Comparison of ENCODE assay signal across 27 cellular contexts in the genomic region with DNA sequence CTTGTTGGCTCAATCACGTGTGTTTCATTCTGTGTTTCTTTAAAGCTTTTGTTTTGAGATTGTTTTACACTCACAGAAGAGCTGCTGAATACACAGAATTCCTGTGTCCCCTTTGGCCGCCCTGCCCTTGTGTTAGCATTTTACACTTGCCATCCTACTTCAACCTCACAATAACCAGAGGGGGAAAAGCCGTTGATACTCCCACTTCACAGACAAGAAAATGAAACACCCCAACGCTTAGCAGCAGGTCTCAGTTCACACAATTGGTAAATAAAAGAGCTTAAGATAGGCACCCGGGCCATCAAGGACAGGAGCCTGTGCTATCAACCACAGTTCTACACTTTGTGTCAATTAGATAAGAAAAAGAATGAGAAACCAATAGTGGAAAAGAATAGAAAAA.
"Had no signal": no experiment of that assay in that cellular context is flagged by ENCODE, and none has a peak within 500 bp of the region (broad histone marks: within the 10 kb centered on the region; RNA-seq: fewer than 3 reads in every experiment).

No MANE protein-coding gene starts in this region.

- H3K4me3 ChIP-seq: colonic mucosa, dorsolateral prefrontal cortex, esophagus squamous epithelium, gastroesophageal sphincter, lower lobe of right lung, prostate gland, spleen, tibial artery had no signal

- H3K4me3 Mint-ChIP-seq: activated B cell treated with CpG ODN at 0.5 μM for 24 hours; activated CD4-positive, alpha-beta T cell treated with anti-CD3 and anti-CD28 coated beads for 36 hours; activated naive CD8-positive, alpha-beta T cell treated with anti-CD3 and anti-CD28 coated beads for 36 hours; activated T-cell treated with anti-CD3 and anti-CD28 coated beads, Interleukin-2, amount 50 U/mL, for 24 hours; activated T-helper 17 cell treated with anti-CD3 and anti-CD28 coated beads, Interleukin-2, amount 50 U/mL, for 72 hours; effector memory CD8-positive, alpha-beta T cell; mesothelial cell of epicardium; naive thymus-derived CD8-positive, alpha-beta T cell; stimulated activated naive CD8-positive, alpha-beta T cell treated with anti-CD3 and anti-CD28 coated beads, Interleukin-15, Interleukin-2, amounts not matched to agents 100 ng/mL and 50 ng/mL, for 24 hours; T-cell had no signal

- H3K36me3 ChIP-seq: colonic mucosa, esophagus squamous epithelium, gastroesophageal sphincter, lower lobe of right lung, prostate gland, spleen, tibial artery had no signal

- H3K36me3 Mint-ChIP-seq: activated naive CD8-positive, alpha-beta T cell treated with anti-CD3 and anti-CD28 coated beads for 36 hours; mesothelial cell of epicardium; naive thymus-derived CD8-positive, alpha-beta T cell; T-cell had no signal

- H3K4me1 Mint-ChIP-seq: activated B cell treated with CpG ODN at 0.5 μM for 24 hours; activated naive CD8-positive, alpha-beta T cell treated with anti-CD3 and anti-CD28 coated beads for 36 hours; activated T-helper 17 cell treated with anti-CD3 and anti-CD28 coated beads, Interleukin-2, amount 50 U/mL, for 72 hours; mesothelial cell of epicardium; T-cell had no signal

- H3K4me1 ChIP-seq: colonic mucosa, gastroesophageal sphincter, lower lobe of right lung, prostate gland, spleen, tibial artery had no signal

- DNase-seq: activated B cell treated with CpG ODN at 0.5 μM for 24 hours; activated CD4-positive, alpha-beta T cell treated with anti-CD3 and anti-CD28 coated beads for 36 hours; activated CD4-positive, alpha-beta T cell treated with anti-CD3 and anti-CD28 coated beads, Interleukin-2, amount 50 U/mL, for 4 hours; activated CD8-positive, alpha-beta memory T cell treated with anti-CD3 and anti-CD28 coated beads for 24 hours; activated CD8-positive, alpha-beta memory T cell treated with anti-CD3 and anti-CD28 coated beads, Interleukin-2, amount 50 U/mL, for 4 hours; activated naive CD4-positive, alpha-beta T cell treated with Interleukin-2 at 50 U/mL for 16 hours; activated naive CD8-positive, alpha-beta T cell treated with anti-CD3 and anti-CD28 coated beads for 36 hours; activated T-cell treated with anti-CD3 and anti-CD28 coated beads, Interleukin-2, amount 50 U/mL, for 24 hours; colonic mucosa; dorsolateral prefrontal cortex; effector memory CD8-positive, alpha-beta T cell; esophagus squamous epithelium; head of caudate nucleus; kidney; lower lobe of right lung; naive thymus-derived CD8-positive, alpha-beta T cell; spleen; stimulated activated CD4-positive, alpha-beta T cell treated with anti-CD3 and anti-CD28 coated beads, Interleukin-4, amount 100 ng/mL, for 1 hour; substantia nigra; T-cell; T1000; tibial artery had no signal

- H3K27me3 ChIP-seq: colonic mucosa, dorsolateral prefrontal cortex, esophagus squamous epithelium, gastroesophageal sphincter, tibial artery had no signal

- ATAC-seq: activated CD4-positive, alpha-beta T cell treated with anti-CD3 and anti-CD28 coated beads for 36 hours; gastroesophageal sphincter; lower lobe of right lung; naive thymus-derived CD8-positive, alpha-beta T cell; T-cell had no signal

- H3K9me3 ChIP-seq: colonic mucosa, esophagus squamous epithelium, gastroesophageal sphincter, lower lobe of right lung, prostate gland, spleen, tibial artery had no signal

- H3K27ac ChIP-seq: colonic mucosa, dorsolateral prefrontal cortex, esophagus squamous epithelium, gastroesophageal sphincter, lower lobe of right lung, prostate gland, spleen, tibial artery had no signal

- H3K27ac Mint-ChIP-seq: activated B cell treated with CpG ODN at 0.5 μM for 24 hours; activated naive CD8-positive, alpha-beta T cell treated with anti-CD3 and anti-CD28 coated beads for 36 hours; activated T-cell treated with anti-CD3 and anti-CD28 coated beads, Interleukin-2, amount 50 U/mL, for 24 hours; activated T-helper 17 cell treated with anti-CD3 and anti-CD28 coated beads, Interleukin-2, amount 50 U/mL, for 72 hours; effector memory CD8-positive, alpha-beta T cell; mesothelial cell of epicardium; naive thymus-derived CD8-positive, alpha-beta T cell; stimulated activated naive CD8-positive, alpha-beta T cell treated with anti-CD3 and anti-CD28 coated beads, Interleukin-15, Interleukin-2, amounts not matched to agents 100 ng/mL and 50 ng/mL, for 24 hours; T-cell had no signal
